Comparison of ENCODE assay signal across 34 cellular contexts in the genomic region with DNA sequence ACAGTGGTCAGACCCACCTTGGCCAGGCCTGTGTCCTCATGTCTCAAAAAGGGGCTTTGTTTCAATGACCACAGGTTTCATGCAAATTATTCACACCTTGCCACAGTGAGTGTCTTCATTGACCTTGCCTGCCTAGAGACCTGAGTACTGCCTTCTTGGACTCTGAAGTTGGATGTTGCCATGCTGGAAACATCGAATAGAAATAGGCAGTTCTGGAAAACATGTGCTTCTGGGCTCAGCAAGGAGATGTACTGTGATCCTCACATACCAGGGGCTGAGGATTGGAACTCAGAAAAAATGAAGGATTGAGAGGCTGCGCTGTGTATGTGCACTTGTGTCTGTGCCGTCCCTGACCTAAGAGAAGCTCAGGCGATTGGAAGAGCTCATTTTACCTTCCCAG.
"Had no signal": no experiment of that assay in that cellular context is flagged by ENCODE, and none has a peak within 500 bp of the region (broad histone marks: within the 10 kb centered on the region; RNA-seq: fewer than 3 reads in every experiment).

No MANE protein-coding gene starts in this region.

- H3K27me3 ChIP-seq: MG63 had no signal

- H3K4me3 ChIP-seq: MG63 had no signal

- H3K36me3 ChIP-seq: MG63 had no signal

- DNase-seq: Karpas-422, Kasumi-1, MG63, MM.1S, MV-4-11, NCI-H1048, NCI-H1092, NCI-H1092 treated with DMSO at 0.1 percent for 48 hours, NCI-H1105, NCI-H1105 treated with DMSO at 0.1 percent for 48 hours, NCI-H1417, NCI-H1417 treated with DMSO at 0.1 percent for 48 hours, NCI-H1436, NCI-H1436 treated with DMSO at 0.1 percent for 48 hours, NCI-H146, NCI-H1694, NCI-H1694 treated with DMSO at 0.1 percent for 48 hours, NCI-H187, NCI-H187 treated with DMSO at 0.1 percent for 48 hours, NCI-H1930, NCI-H2029, NCI-H2029 treated with DMSO at 0.1 percent for 48 hours, NCI-H2081, NCI-H2081 treated with DMSO at 0.1 percent for 48 hours, NCI-H2107, NCI-H2171, NCI-H2171 treated with DMSO at 0.1 percent for 48 hours, NCI-H2227 treated with DMSO at 0.1 percent for 48 hours, NCI-H226, NCI-H345, NCI-H446, NCI-H446 treated with DMSO at 0.1 percent for 48 hours, NCI-H510A, NCI-H510A treated with DMSO at 0.1 percent for 48 hours had no signal
